In genomic region chr1:222814536-222815366, GRCh38 we compare ENCODE assay signal across 8 cellular contexts.
DNase-seq lines count a peak whose midpoint lies in the region; ATAC-seq lines count a peak whose summit lies in the region.

DISP1 (plus strand) TSS chr1:222815039; CDS start chr1:222942824, 127,785 bp downstream.

- ATAC-seq in GM18517 (IDR thresholded peaks at IDR 0.05; ENCODE audit: unreplicated experiment) = peak; percentile 82
- ATAC-seq in HG03025 (IDR thresholded peaks at IDR 0.05; ENCODE audit: low FRiP score, unreplicated experiment) = peak; percentile 95

- peak within 1 kb of the TSS; percentile 69 for H3K27ac ChIP-seq in caudate nucleus (ENCODE audit: low read depth, low read length)

- DNase-seq in 8988T (peak; percentile 62), NCI-H2107 treated with DMSO at 0.1 percent for 48 hours (lab: John Stamatoyannopoulos, UW; ENCODE audit: unreplicated experiment) (peak; percentile 47), caudate nucleus (lab: John Stamatoyannopoulos, UW) (peak in 57 of 61 donors; percentile 10 to 84 (median 54)), iris pigment epithelial cell (ENCODE audit: low read depth) (peak; percentile 78)
- DNase-seq in activated CD4-positive, CD25-positive, alpha-beta regulatory T cell (lab: John Stamatoyannopoulos, UW) = peak; percentile 38 to 58 (median 52)
- peak; percentile 54 to 58 for DNase-seq in stimulated activated CD4-positive, alpha-beta T cell treated with anti-CD3 and anti-CD28 coated beads, Interleukin-12 subunit alpha, Interleukin-12 subunit beta, amount 100 ng/mL, for 24 hours (ENCODE audit: low read depth in 2 of 2)

Comparison
In these comparisons a context has a peak if more than half of its experiments do, and no peak if none do; other contexts are left out.
1. Peak in every context shown above with its lines: DNase-seq, ATAC-seq and H3K27ac ChIP-seq.